Comparison of ENCODE assay signal across 18 cellular contexts in the genomic region with DNA sequence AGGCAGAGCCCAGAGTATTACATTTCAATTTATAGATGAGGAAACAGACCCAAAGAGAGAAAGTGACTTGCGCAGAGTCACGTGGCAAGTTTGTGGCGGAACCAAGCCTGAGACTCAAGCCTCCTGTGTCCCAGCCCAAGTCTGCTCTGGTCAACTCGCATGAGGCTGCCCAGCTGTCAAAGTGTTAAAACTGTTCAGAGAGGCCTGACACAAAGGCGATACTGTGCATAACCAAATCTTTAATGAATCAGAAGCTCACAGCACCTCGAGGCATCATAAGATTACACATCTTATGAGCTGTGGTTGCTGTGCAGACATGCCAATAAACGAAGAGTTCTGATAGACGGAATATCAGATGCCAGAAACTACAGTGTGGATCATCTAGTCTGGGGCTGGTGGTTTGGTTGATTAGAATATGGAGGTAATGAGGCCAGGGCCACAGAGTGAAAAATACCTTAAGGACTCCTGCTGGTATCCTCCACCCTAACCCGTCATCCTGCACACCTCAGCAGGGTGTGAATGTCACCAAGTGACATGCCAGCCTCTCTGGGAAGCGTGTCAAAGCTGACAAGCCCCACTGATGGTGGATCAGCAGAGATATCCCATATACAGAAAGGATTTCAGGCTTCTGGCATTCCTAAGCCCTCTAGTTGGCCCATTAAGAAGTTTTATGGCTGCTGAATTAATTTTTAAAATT. TPM values are rescaled to one million over a fixed set of nuclear protein-coding genes. Genes with fewer than 3 reads are reported as not detected.
DNase-seq lines count a peak whose midpoint lies in the region; ATAC-seq, FAIRE-seq and TF ChIP-seq lines count a peak whose summit lies in the region.
"Had no signal": no experiment of that assay in that cellular context is flagged by ENCODE, and none has a peak within 500 bp of the region (broad histone marks: within the 10 kb centered on the region; RNA-seq: fewer than 3 reads in every experiment).

No MANE protein-coding gene starts in this region.

- peak overlapping the region; percentile 77 for H3K27ac ChIP-seq in keratinocyte (ENCODE audit: control insufficient read depth, insufficient read depth, low read length)
- peak overlapping the region; percentile 0 for H3K27ac ChIP-seq in smooth muscle cell (ENCODE audit: low read depth)
- H3K27ac ChIP-seq in gastroesophageal sphincter, result no peak overlapping the region
- H3K27ac ChIP-seq in colonic mucosa, result no peak overlapping the region
- H3K27ac ChIP-seq: HL-60 had no signal

- ATAC-seq in gastroesophageal sphincter (no peak), GM19351 (IDR thresholded peaks at IDR 0.05; ENCODE audit: unreplicated experiment) (no peak)

- no peak for TF ChIP-seq EP300 in gastroesophageal sphincter (IDR thresholded peaks at IDR 0.05)

- peaks cover 2% of the 10 kb centered on the region for H3K4me1 Mint-ChIP-seq in chondrocyte (ENCODE audit: low read depth)
- H3K4me1 Mint-ChIP-seq: CD4-positive, alpha-beta memory T cell had no signal

- WGBS in smooth muscle cell (ENCODE audit: low lambda C conversion rate), result 52% methylated on average over 10 of the region's 10 CpGs
- 85 to 92% methylated on average over 4 to 9 of the region's 10 CpGs for WGBS in gastroesophageal sphincter (ENCODE audit: low coverage in 1 of 2), 2 donors

- FAIRE-seq in keratinocyte (lab: Jason Lieb, UNC), result peak; percentile 98

- H3K9ac ChIP-seq in keratinocyte (ENCODE audit: control insufficient read depth, extremely low read depth, insufficient read depth, low read length) (peak overlapping the region; percentile 58), smooth muscle cell (ENCODE audit: low read depth) (no peak overlapping the region), colonic mucosa (ENCODE audit: low read depth in 2 of 2, low read length in 2 of 2) (no peak overlapping the region)

- H3K36me3 ChIP-seq in keratinocyte (ENCODE audit: control insufficient read depth in 2 of 2, extremely low read depth in 1 of 2, insufficient read depth in 2 of 2, low read length in 2 of 2), result peaks cover 0 to under 1% of the 10 kb centered on the region in 2 experiments
- no peaks in the 10 kb centered on the region for H3K36me3 ChIP-seq in smooth muscle cell (ENCODE audit: low read depth)
- H3K36me3 ChIP-seq in gastroesophageal sphincter, result no peaks in the 10 kb centered on the region
- H3K36me3 ChIP-seq in colonic mucosa, result no peaks in the 10 kb centered on the region
- H3K36me3 ChIP-seq: BE2C had no signal

- H3K4me3 ChIP-seq in keratinocyte (ENCODE audit: control insufficient read depth in 2 of 3, extremely low read depth in 1 of 3, insufficient read depth in 2 of 3, low read depth in 1 of 3, low read length in 3 of 3) (no peak overlapping the region), smooth muscle cell (no peak overlapping the region), gastroesophageal sphincter (no peak overlapping the region), colonic mucosa (no peak overlapping the region)

- dilution Hi-C loops in keratinocyte (cut with MboI; ENCODE audit: extremely low pct_ligation_motif_present, low sequenced_read_pairs), result no loop called here

- H3K4me1 ChIP-seq in keratinocyte (ENCODE audit: control insufficient read depth, extremely low read depth, insufficient read depth, low read length) (peaks cover 31% of the 10 kb centered on the region), smooth muscle cell (ENCODE audit: low read depth) (no peaks in the 10 kb centered on the region), gastroesophageal sphincter (no peaks in the 10 kb centered on the region), colonic mucosa (no peaks in the 10 kb centered on the region)
- H3K4me1 ChIP-seq: BE2C had no signal

- peaks cover 1% of the 10 kb centered on the region for H3K9me3 Mint-ChIP-seq in chondrocyte (ENCODE audit: low read depth)
- H3K9me3 Mint-ChIP-seq: CD4-positive, alpha-beta memory T cell; HFFc6 had no signal

- H2AFZ ChIP-seq in keratinocyte (ENCODE audit: control insufficient read depth, low read length) (no peak overlapping the region), smooth muscle cell (ENCODE audit: low read depth) (no peak overlapping the region)

- TF ChIP-seq POLR2A in gastroesophageal sphincter (IDR thresholded peaks at IDR 0.05), result no peak

- no peaks in the 10 kb centered on the region for H3K27me3 ChIP-seq in keratinocyte (ENCODE audit: control insufficient read depth, extremely low read depth, insufficient read depth, low read length)
- H3K27me3 ChIP-seq in smooth muscle cell (ENCODE audit: low read depth), result no peaks in the 10 kb centered on the region
- no peaks in the 10 kb centered on the region for H3K27me3 ChIP-seq in gastroesophageal sphincter
- no peaks in the 10 kb centered on the region for H3K27me3 ChIP-seq in colonic mucosa
- H3K27me3 ChIP-seq: BE2C had no signal

- H3K79me2 ChIP-seq in keratinocyte (ENCODE audit: control insufficient read depth, insufficient read depth, low read length) (no peaks in the 10 kb centered on the region), smooth muscle cell (ENCODE audit: low read depth) (no peaks in the 10 kb centered on the region)

- H4K20me1 ChIP-seq in keratinocyte (ENCODE audit: control insufficient read depth, extremely low read depth, insufficient read depth, low read length) (no peaks in the 10 kb centered on the region), smooth muscle cell (ENCODE audit: low read depth) (no peaks in the 10 kb centered on the region)

- DNase-seq in RPMI7951 (ENCODE audit: low read depth) (peak; percentile 31), chondrocyte (ENCODE audit: low spot score) (peak; percentile 32), keratinocyte (ENCODE audit: low read depth, low spot score) (no peak), smooth muscle cell (lab: John Stamatoyannopoulos, UW; ENCODE audit: unreplicated experiment) (no peak), NCI-H146 (lab: John Stamatoyannopoulos, UW) (no peak), colonic mucosa (no peak)
- DNase-seq: BE2C; CD4-positive, alpha-beta memory T cell; HFFc6; KBM-7; NCI-H1048; NCI-H446; NCI-H774; SHP77 had no signal

- TF ChIP-seq CTCF in chondrocyte (IDR thresholded peaks at IDR 0.05), result no peak
- no peak for TF ChIP-seq CTCF in keratinocyte (optimal IDR thresholded peaks at IDR 0.05 in 1 of 3, IDR thresholded peaks at IDR 0.05 in 1 of 3, conservative IDR thresholded peaks at IDR 0.05 in 1 of 3; ENCODE audit: extremely low read depth in 1 of 3, insufficient read depth in 2 of 3, low read length in 3 of 3)
- TF ChIP-seq CTCF in smooth muscle cell (IDR thresholded peaks at IDR 0.05; ENCODE audit: borderline replicate concordance, insufficient read depth, poor library complexity, severe bottlenecking), result no peak
- TF ChIP-seq CTCF in gastroesophageal sphincter (IDR thresholded peaks at IDR 0.05), result no peak
- no peak for TF ChIP-seq CTCF in colonic mucosa (IDR thresholded peaks at IDR 0.05)

- peaks cover 3% of the 10 kb centered on the region for H3K36me3 Mint-ChIP-seq in chondrocyte (ENCODE audit: low read depth)
- H3K36me3 Mint-ChIP-seq: CD4-positive, alpha-beta memory T cell had no signal

- H3K4me2 ChIP-seq in keratinocyte (ENCODE audit: control insufficient read depth, extremely low read depth, insufficient read depth, low read depth, low read length) (peak overlapping the region; percentile 62), smooth muscle cell (no peak overlapping the region)

- H3K4me3 Mint-ChIP-seq in chondrocyte (ENCODE audit: unreplicated experiment), result no peak overlapping the region
- H3K4me3 Mint-ChIP-seq: CD4-positive, alpha-beta memory T cell; HFFc6 had no signal

- H3K27ac Mint-ChIP-seq in chondrocyte (ENCODE audit: unreplicated experiment), result no peak overlapping the region
- H3K27ac Mint-ChIP-seq: CD4-positive, alpha-beta memory T cell; HFFc6 had no signal

- intact Hi-C loops in colonic mucosa (cut with DNase I), result no loop called here

- H3K27me3 Mint-ChIP-seq in chondrocyte (ENCODE audit: low read depth), result peaks cover 8% of the 10 kb centered on the region

- no peaks in the 10 kb centered on the region for H3K9me3 ChIP-seq in keratinocyte (ENCODE audit: control insufficient read depth, low read depth, low read length)
- H3K9me3 ChIP-seq in smooth muscle cell (replicated peaks; ENCODE audit: low read depth), result no peaks in the 10 kb centered on the region
- H3K9me3 ChIP-seq in gastroesophageal sphincter, result no peaks in the 10 kb centered on the region
- H3K9me3 ChIP-seq in colonic mucosa, result no peaks in the 10 kb centered on the region
- H3K9me3 ChIP-seq: BE2C had no signal

- H3F3A ChIP-seq in smooth muscle cell (ENCODE audit: low read depth), result no peaks in the 10 kb centered on the region

- no peaks in the 10 kb centered on the region for H3K9me1 ChIP-seq in keratinocyte (ENCODE audit: control insufficient read depth, extremely low read depth, insufficient read depth, low read length)

RNA-seq across cellular contexts. Expression of gene TNNT2, which starts 42.2 kb away (rescaled TPM):
- not detected in 2 replicates for total RNA-seq in RPMI7951 (2014; rRNA removed; shearing (Covaris generic))
- total RNA-seq in chondrocyte, result 20.3 to 21.6 TPM (median 21.2 TPM) in 3 replicates
- 0.61 to 2.3 TPM (median 1.4 TPM) in 3 replicates for polyA plus RNA-seq in keratinocyte
- polyA plus RNA-seq in keratinocyte (2011; ENCODE audit: low read depth), result 36.2 TPM
- 0.43 and 0.45 TPM in 2 replicates for polyA plus RNA-seq in keratinocyte (2011; cell fraction: cytosol; rRNA removed)
- 9.6 and 9.8 TPM in 2 replicates for polyA plus RNA-seq in keratinocyte (2011; cell fraction: nucleus; rRNA removed)
- polyA plus RNA-seq in keratinocyte (2012; ENCODE audit: low replicate concordance), result 1.1 and 26.4 TPM in 2 replicates
- 0.59 to 4.1 TPM (median 3.5 TPM) in 3 replicates for polyA minus RNA-seq in keratinocyte
- polyA minus RNA-seq in keratinocyte (2011; cell fraction: cytosol; rRNA and poly(A)+ RNA removed), result not detected
- polyA minus RNA-seq in keratinocyte (2011; cell fraction: nucleus; rRNA and poly(A)+ RNA removed), result 5.7 and 8.5 TPM in 2 replicates
- total RNA-seq in smooth muscle cell, result 2.6 and 4.4 TPM in 2 replicates
- 6.3 and 6.5 TPM in 2 replicates for polyA plus RNA-seq in smooth muscle cell
- under 1 TPM in 3 of 4 donors, not detected in 1; 0.47 to 0.94 (median 0.81) TPM for total RNA-seq in gastroesophageal sphincter
- total RNA-seq in colonic mucosa, result 1 to 10 TPM; 2.4 to 4.2 TPM
- total RNA-seq: CD4-positive, alpha-beta memory T cell; H4; HFFc6 had no signal
- polyA plus RNA-seq: CD4-positive, alpha-beta memory T cell had no signal

RNA-seq across cellular contexts. Expression of gene PKP1, which starts 52.0 kb away (rescaled TPM):
- total RNA-seq in RPMI7951 (2014; rRNA removed; shearing (Covaris generic)), result under 0.01 TPM in 1 of 2 replicates, not detected in the other
- total RNA-seq in chondrocyte, result 0.07 to 4.1 TPM (median 4.0 TPM) in 3 replicates
- polyA plus RNA-seq in keratinocyte, result 163 to 301 TPM (median 169 TPM) in 3 replicates
- 262 TPM for polyA plus RNA-seq in keratinocyte (2011; ENCODE audit: low read depth)
- polyA plus RNA-seq in keratinocyte (2011; cell fraction: cytosol; rRNA removed), result 168 and 222 TPM in 2 replicates
- 418 and 503 TPM in 2 replicates for polyA plus RNA-seq in keratinocyte (2011; cell fraction: nucleus; rRNA removed)
- polyA plus RNA-seq in keratinocyte (2012; ENCODE audit: low replicate concordance), result 160 and 587 TPM in 2 replicates
- 263 to 433 TPM (median 366 TPM) in 3 replicates for polyA minus RNA-seq in keratinocyte
- 238 TPM for polyA minus RNA-seq in keratinocyte (2011; cell fraction: cytosol; rRNA and poly(A)+ RNA removed)
- polyA minus RNA-seq in keratinocyte (2011; cell fraction: nucleus; rRNA and poly(A)+ RNA removed), result 239 and 304 TPM in 2 replicates
- 43.6 and 52.5 TPM in 2 replicates for total RNA-seq in smooth muscle cell
- 26.9 and 30.3 TPM in 2 replicates for polyA plus RNA-seq in smooth muscle cell
- total RNA-seq in gastroesophageal sphincter, result 10 to 100 TPM in 1 of 4 donors, 1 to 10 TPM in 2, under 1 TPM in 1; 0.27 to 12.8 (median 4.0) TPM
- under 1 TPM; 0.54 to 0.74 TPM for total RNA-seq in colonic mucosa
- total RNA-seq: CD4-positive, alpha-beta memory T cell; H4; HFFc6 had no signal
- polyA plus RNA-seq: CD4-positive, alpha-beta memory T cell had no signal

Comparison
In these comparisons a context has a peak if more than half of its experiments do, and no peak if none do; other contexts are left out.
1. DNase-seq: peak in RPMI7951 (single experiment) and chondrocyte (single experiment); none in keratinocyte (single experiment), smooth muscle cell (single experiment), NCI-H146 (single experiment) and colonic mucosa (single experiment).
2. H3K27ac ChIP-seq: peak in keratinocyte (single experiment) and smooth muscle cell (single experiment); none in gastroesophageal sphincter (0 of 4) and colonic mucosa (single experiment).